ENCODE assay signal across 26 cellular contexts in genomic region chr6:135234492-135234780, GRCh38.
"Had no signal": no experiment of that assay in that cellular context is flagged by ENCODE, and none has a peak within 500 bp of the region (broad histone marks: within the 10 kb centered on the region; RNA-seq: fewer than 3 reads in every experiment).

No MANE protein-coding gene starts in this region.

- H3K79me2 ChIP-seq: hepatocyte had no signal

- H3K4me1 ChIP-seq: gastroesophageal sphincter, psoas muscle, upper lobe of left lung, vagina had no signal

- H3K27me3 ChIP-seq: ovary, upper lobe of left lung, vagina had no signal

- DNase-seq: activated CD4-positive, alpha-beta memory T cell treated with anti-CD3 and anti-CD28 coated beads for 36 hours; activated CD4-positive, alpha-beta T cell treated with anti-CD3 and anti-CD28 coated beads, Interleukin-2, amount 10 ng/mL, durations not matched to agents 24 days and 14 days; activated CD4-positive, CD25-positive, alpha-beta regulatory T cell treated with anti-CD3 and anti-CD28 coated beads, Interleukin-2, amount 50 U/mL, for 72 hours; activated naive CD8-positive, alpha-beta T cell treated with anti-CD3 and anti-CD28 coated beads, Interleukin-2, amount 50 U/mL, for 24 hours; activated T-cell treated with anti-CD3 and anti-CD28 coated beads, Interleukin-2, amount 50 U/mL, for 4 hours; caudate nucleus; cortex of kidney; effector memory CD8-positive, alpha-beta T cell; islet precursor cell; left ventricle myocardium superior; mammary epithelial cell; ovary; psoas muscle; stimulated activated CD4-positive, alpha-beta T cell treated with anti-CD3 and anti-CD28 coated beads, Interleukin-1b, Interleukin-23, amount 100 ng/mL, for 48 hours; stimulated activated CD4-positive, alpha-beta T cell treated with anti-CD3 and anti-CD28 coated beads, Interleukin-4, amount 100 ng/mL, for 4 hours; stimulated activated CD8-positive, alpha-beta memory T cell treated with anti-CD3 and anti-CD28 coated beads, Interleukin-4, amount 100 ng/mL, for 48 hours; stimulated activated naive CD8-positive, alpha-beta T cell treated with anti-CD3 and anti-CD28 coated beads, Interleukin-15, amount 100 ng/mL, for 72 hours; substantia nigra; T-helper 9 cell; upper lobe of left lung had no signal

- ATAC-seq: activated naive CD8-positive, alpha-beta T cell treated with anti-CD3 and anti-CD28 coated beads, Interleukin-2, amount 50 U/mL, for 24 hours; activated T-cell treated with anti-CD3 and anti-CD28 coated beads, Interleukin-2, amount 50 U/mL, for 4 hours; effector memory CD8-positive, alpha-beta T cell; gastroesophageal sphincter; psoas muscle; stimulated activated memory B cell treated with anti-CD40 and anti-IgM and Interleukin-4, amounts not matched to agents 10 μg/mL and 1 μg/mL and 100 μg/mL, for 72 hours had no signal

- H3K4me3 ChIP-seq: gastroesophageal sphincter, hepatocyte, ovary, psoas muscle, smooth muscle cell, upper lobe of left lung, vagina had no signal

- H3K36me3 ChIP-seq: gastroesophageal sphincter, ovary, upper lobe of left lung, vagina had no signal

- H3K27ac ChIP-seq: gastroesophageal sphincter, hepatocyte, ovary, psoas muscle, upper lobe of left lung, vagina had no signal

- FAIRE-seq: TTC549 had no signal

- H3K4me2 ChIP-seq: hepatocyte, smooth muscle cell had no signal

- H3K9me3 ChIP-seq: gastroesophageal sphincter, ovary, psoas muscle, upper lobe of left lung, vagina had no signal

- H2AFZ ChIP-seq: hepatocyte had no signal
